In genomic region chr6:130396722-130397121, GRCh38 we compare ENCODE assay signal across 14 cellular contexts. TPM values are rescaled to one million over a fixed set of nuclear protein-coding genes. Genes with fewer than 3 reads are reported as not detected.
DNase-seq lines count a peak whose midpoint lies in the region; ATAC-seq, FAIRE-seq and TF ChIP-seq lines count a peak whose summit lies in the region.
"Had no signal": no experiment of that assay in that cellular context is flagged by ENCODE, and none has a peak within 500 bp of the region (broad histone marks: within the 10 kb centered on the region; RNA-seq: fewer than 3 reads in every experiment).

No MANE protein-coding gene starts in this region.

- H3K27ac ChIP-seq in ACC112 (ENCODE audit: low read depth, low read length) (0 out of 2 replicates have a peak overlapping the region, but pooled peaks have one; percentile 9), hepatocyte (no peak overlapping the region)
- H3K27ac ChIP-seq: C4-2B had no signal

- peak overlapping the region; percentile 11 to 44 for H3K27ac Mint-ChIP-seq in T-cell

- peak overlapping the region; percentile 16 for H3K4me2 ChIP-seq in hepatocyte

- H3K4me1 ChIP-seq in ACC112 (ENCODE audit: control insufficient read depth, insufficient read depth, low read length, unreplicated experiment) (peaks cover 9% of the 10 kb centered on the region), hepatocyte (ENCODE audit: insufficient read depth) (no peaks in the 10 kb centered on the region)

- H3K9me3 ChIP-seq in hepatocyte (ENCODE audit: low read depth), result no peaks in the 10 kb centered on the region
- H3K9me3 ChIP-seq: ovary had no signal

- H3K36me3 ChIP-seq in ACC112 (ENCODE audit: insufficient read depth, low read length) (no peaks in the 10 kb centered on the region), hepatocyte (replicated peaks; ENCODE audit: insufficient read depth, low read depth) (no peaks in the 10 kb centered on the region)
- H3K36me3 ChIP-seq: ovary had no signal

- FAIRE-seq in GM18507 (lab: Jason Lieb, UNC), result peak; percentile 74

- 74% methylated on average over 2 of the region's 2 CpGs for WGBS in hepatocyte (ENCODE audit: low lambda C conversion rate, missing lambda C conversion rate)

- H4K20me1 ChIP-seq in hepatocyte (ENCODE audit: insufficient read depth, poor library complexity, severe bottlenecking), result no peaks in the 10 kb centered on the region

- H2AFZ ChIP-seq in ACC112 (ENCODE audit: low read length, unreplicated experiment), result peak overlapping the region; percentile 45
- no peak overlapping the region for H2AFZ ChIP-seq in hepatocyte

- no peaks in the 10 kb centered on the region for H3K36me3 Mint-ChIP-seq in T-cell

- POLR2A ChIA-PET in T-cell (lab: Charles Lee), result interaction anchor here in 1 of 2 donors (0.6 kb wide), 1 partner anchor 181 kb away, joined by 5 read pairs; no protein-coding TSS in a partner anchor

- peak in 2 of 4 experiments; percentile 34 to 71 for ATAC-seq in T-cell (replicated peaks in 1 of 4)
- ATAC-seq in GM18858 (IDR thresholded peaks at IDR 0.05; ENCODE audit: unreplicated experiment), result no peak
- no peak for ATAC-seq in GM21717 (IDR thresholded peaks at IDR 0.05; ENCODE audit: unreplicated experiment)
- ATAC-seq: left cardiac atrium had no signal

- CTCF ChIA-PET in T-cell (lab: Charles Lee), result interaction anchor here in 1 of 2 donors (0.6 kb wide), 1 partner anchor 114 kb away, joined by 4 read pairs; no protein-coding TSS in a partner anchor

- H3K4me1 Mint-ChIP-seq in T-cell, result peaks cover 17 to 22% (median 21%) of the 10 kb centered on the region in 3 donors

- H3K9me2 ChIP-seq in hepatocyte (replicated peaks; ENCODE audit: insufficient read depth), result no peaks in the 10 kb centered on the region

- peak overlapping the region; percentile 57 to 74 (median 60) for H3K4me3 Mint-ChIP-seq in T-cell

- no peaks in the 10 kb centered on the region for H3K27me3 Mint-ChIP-seq in T-cell

- DNase-seq in GM18507 (ENCODE audit: extremely low spot score, insufficient read length, low read depth), result no peak
- no peak for DNase-seq in T-cell
- no peak for DNase-seq in hepatocyte (ENCODE audit: low spot score)
- DNase-seq in NCI-H226, result no peak
- no peak for DNase-seq in DMS53 treated with DMSO at 0.1 percent for 48 hours (lab: John Stamatoyannopoulos, UW; ENCODE audit: unreplicated experiment)
- DNase-seq: left cardiac atrium; NCI-H1092; NCI-H748 treated with DMSO at 0.1 percent for 48 hours; stimulated activated CD4-positive, alpha-beta T cell treated with anti-CD3 and anti-CD28 coated beads, Interleukin-4, amount 100 ng/mL, for 4 hours had no signal

- no peaks in the 10 kb centered on the region for H3K27me3 ChIP-seq in ACC112 (ENCODE audit: insufficient read depth, low read length)
- H3K27me3 ChIP-seq in hepatocyte, result no peaks in the 10 kb centered on the region
- H3K27me3 ChIP-seq: ovary had no signal

- TF ChIP-seq CTCF in hepatocyte (IDR thresholded peaks at IDR 0.05; ENCODE audit: poor library complexity), result no peak

- H3K4me3 ChIP-seq in ACC112 (ENCODE audit: low read depth, low read length) (peak overlapping the region; percentile 65), hepatocyte (no peak overlapping the region)
- H3K4me3 ChIP-seq: ovary had no signal

- peaks cover 0 to 3% (median 2%) of the 10 kb centered on the region in 3 donors for H3K9me3 Mint-ChIP-seq in T-cell

- H3K79me2 ChIP-seq in ACC112 (ENCODE audit: control insufficient read depth, insufficient read depth, low read length, unreplicated experiment) (no peaks in the 10 kb centered on the region), hepatocyte (peaks cover 20% of the 10 kb centered on the region)

RNA-seq across cellular contexts. Expression of gene TMEM200A, which starts 30.9 kb away (rescaled TPM):
- total RNA-seq in T-cell (1 to 10 TPM; 1.2 to 5.5 (median 3.4) TPM), hepatocyte (28.5 and 32.9 TPM in 2 replicates)
- polyA plus RNA-seq in hepatocyte, result 19.2 and 23.0 TPM in 2 replicates
